In the genomic region with DNA sequence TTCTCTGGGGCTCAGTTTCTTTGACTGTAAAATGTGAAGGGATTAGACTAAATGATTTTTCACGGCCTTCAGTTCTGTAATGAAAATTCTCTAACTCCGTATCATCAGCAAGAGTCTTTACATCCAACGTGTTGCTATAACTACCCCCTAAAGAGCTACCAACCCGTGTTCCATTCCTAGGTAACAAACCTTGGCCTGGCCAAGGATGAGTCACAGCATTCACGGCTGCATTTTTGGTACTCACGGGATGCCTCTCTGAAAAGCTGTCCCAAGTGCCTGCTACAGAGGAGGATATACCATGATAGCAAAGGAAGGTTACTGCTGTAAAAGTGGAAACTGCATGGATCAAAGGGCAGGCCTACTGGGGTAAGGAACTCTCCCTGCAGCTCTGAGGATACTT, we compare ENCODE assay signal across 18 cellular contexts. TPM values are rescaled to one million over a fixed set of nuclear protein-coding genes. Genes with fewer than 3 reads are reported as not detected.
DNase-seq lines count a peak whose midpoint lies in the region; ATAC-seq and TF ChIP-seq lines count a peak whose summit lies in the region.
"Had no signal": no experiment of that assay in that cellular context is flagged by ENCODE, and none has a peak within 500 bp of the region (broad histone marks: within the 10 kb centered on the region; RNA-seq: fewer than 3 reads in every experiment).

No MANE protein-coding gene starts in this region.

- no peaks in the 10 kb centered on the region for H3K9me3 ChIP-seq in neural progenitor cell (ENCODE audit: low read depth)
- H3K9me3 ChIP-seq: Peyer's patch, testis had no signal

- peaks cover 88% of the 10 kb centered on the region for H3K79me2 ChIP-seq in neural progenitor cell (ENCODE audit: low read depth)

- no peak overlapping the region for H2AFZ ChIP-seq in neural progenitor cell (replicated peaks)
- H2AFZ ChIP-seq: GM23338 had no signal

- peaks cover 3% of the 10 kb centered on the region for H3K36me3 ChIP-seq in neural progenitor cell

- intact Hi-C loops in cardiac septum (cut with DNase I): no loop called here

- no peak overlapping the region for H3K4me3 ChIP-seq in neural progenitor cell
- H3K4me3 ChIP-seq: GM23338, Peyer's patch, testis had no signal

- H3K4me1 Mint-ChIP-seq in neural progenitor cell: peaks cover 85% of the 10 kb centered on the region

- TF ChIP-seq CTCF in neural progenitor cell (IDR thresholded peaks at IDR 0.05): no peak

- no peak overlapping the region for H3K27ac Mint-ChIP-seq in neural progenitor cell
- H3K27ac Mint-ChIP-seq: activated CD8-positive, alpha-beta T cell treated with anti-CD3 and anti-CD28 coated beads for 36 hours; activated T-helper 1 cell treated with anti-CD3 and anti-CD28 coated beads, Interleukin-12 subunit alpha, Interleukin-12 subunit beta, Interleukin-2, Interleukin-4 antibody, amounts not matched to agents 30 ng/mL and 10 ng/mL and 1 ng/mL, durations not matched to agents 14 hours and 24 hours and 36 hours; GM23338 had no signal

- peaks cover 96% of the 10 kb centered on the region for H4K20me1 ChIP-seq in neural progenitor cell (ENCODE audit: low read depth)

- no peak overlapping the region for H3K4me2 ChIP-seq in neural progenitor cell
- H3K4me2 ChIP-seq: GM23338 had no signal

- H3K27ac ChIP-seq in cingulate gyrus (ENCODE audit: low read depth, low read length) (peak overlapping the region; percentile 29), neural progenitor cell (no peak overlapping the region)
- H3K27ac ChIP-seq: epithelial cell of prostate, Peyer's patch, testis, VCaP had no signal

- H3K4me1 ChIP-seq in neural progenitor cell: peaks cover 80% of the 10 kb centered on the region

- H3K36me3 Mint-ChIP-seq in neural progenitor cell: peaks cover 20% of the 10 kb centered on the region

- H3K9ac ChIP-seq in neural progenitor cell: no peak overlapping the region

- no peaks in the 10 kb centered on the region for H3K27me3 ChIP-seq in neural progenitor cell
- H3K27me3 ChIP-seq: Peyer's patch, testis had no signal

- H3K4me3 Mint-ChIP-seq in neural progenitor cell: peak overlapping the region; percentile 42
- H3K4me3 Mint-ChIP-seq: activated CD8-positive, alpha-beta T cell treated with anti-CD3 and anti-CD28 coated beads for 36 hours; activated T-helper 1 cell treated with anti-CD3 and anti-CD28 coated beads, Interleukin-12 subunit alpha, Interleukin-12 subunit beta, Interleukin-2, Interleukin-4 antibody, amounts not matched to agents 30 ng/mL and 10 ng/mL and 1 ng/mL, durations not matched to agents 14 hours and 24 hours and 36 hours; GM23338 had no signal

- DNase-seq in Daoy (ENCODE audit: low read depth): peak; percentile 72
- peak; percentile 26 for DNase-seq in NCI-H226
- DNase-seq in neural progenitor cell (ENCODE audit: low spot score): no peak
- DNase-seq in cardiac septum (ENCODE audit: low spot score): no peak
- DNase-seq: activated CD8-positive, alpha-beta T cell treated with anti-CD3 and anti-CD28 coated beads for 36 hours; NCI-H748 treated with DMSO at 0.1 percent for 48 hours; Peyer's patch; right cardiac atrium; stimulated activated CD4-positive, alpha-beta T cell treated with anti-CD3 and anti-CD28 coated beads, Interleukin-2, amount 100 ng/mL, for 24 hours; testis had no signal

- H3F3A ChIP-seq in neural progenitor cell (ENCODE audit: low read depth): peaks cover 29% of the 10 kb centered on the region

- no peak for ATAC-seq in HG03469 (IDR thresholded peaks at IDR 0.05; ENCODE audit: unreplicated experiment)
- no peak for ATAC-seq in HG03342 (IDR thresholded peaks at IDR 0.05; ENCODE audit: unreplicated experiment)
- no peak for ATAC-seq in HG03457 (IDR thresholded peaks at IDR 0.05; ENCODE audit: unreplicated experiment)
- ATAC-seq: activated CD8-positive, alpha-beta T cell treated with anti-CD3 and anti-CD28 coated beads for 36 hours; GM23338 had no signal

- peaks cover 6% of the 10 kb centered on the region for H3K27me3 Mint-ChIP-seq in neural progenitor cell (ENCODE audit: insufficient read depth, low read depth)
- H3K27me3 Mint-ChIP-seq: activated CD8-positive, alpha-beta T cell treated with anti-CD3 and anti-CD28 coated beads for 36 hours had no signal

- H3K9me3 Mint-ChIP-seq in neural progenitor cell: peaks cover 3% of the 10 kb centered on the region
- H3K9me3 Mint-ChIP-seq: activated CD8-positive, alpha-beta T cell treated with anti-CD3 and anti-CD28 coated beads for 36 hours; activated T-helper 1 cell treated with anti-CD3 and anti-CD28 coated beads, Interleukin-12 subunit alpha, Interleukin-12 subunit beta, Interleukin-2, Interleukin-4 antibody, amounts not matched to agents 30 ng/mL and 10 ng/mL and 1 ng/mL, durations not matched to agents 14 hours and 24 hours and 36 hours; GM23338 had no signal

RNA-seq across cellular contexts. Expression of a gene that starts 5.9 kb away (rescaled TPM):
- 0.51 and 1.4 TPM in 2 replicates for total RNA-seq in Daoy (2014; rRNA removed; shearing (Covaris generic))
- total RNA-seq in neural progenitor cell (ENCODE audit: low replicate concordance) (19.8 and 26.9 TPM in 2 replicates), cardiac septum (3.7 TPM)
- total RNA-seq: activated CD8-positive, alpha-beta T cell treated with anti-CD3 and anti-CD28 coated beads for 36 hours had no signal

Comparison
In these comparisons a context has a peak if more than half of its experiments do, and no peak if none do; other contexts are left out.
1. DNase-seq: peak in Daoy (single experiment) and NCI-H226 (single experiment); none in neural progenitor cell (single experiment) and cardiac septum (single experiment).